In genomic region chr16:66517586-66518263, GRCh38 we compare ENCODE assay signal across 1 cellular context.
TF ChIP-seq lines count a peak whose summit lies in the region.

No MANE protein-coding gene starts in this region.

TF ChIP-seq in GM12878, 131 proteins besides CTCF, POLR2A, EP300 and RAD21:
- TF ChIP-seq SIN3A (IDR thresholded peaks at IDR 0.05; ENCODE audit: low read depth, low read length) (0 out of 2 replicates have a peak, but pooled peaks have one; percentile 41), DPF2 (IDR thresholded peaks at IDR 0.05) (no peak), HDAC2 (IDR thresholded peaks at IDR 0.05) (0 out of 2 replicates have a peak, but pooled peaks have one; percentile 11), MEF2B (IDR thresholded peaks at IDR 0.05; ENCODE audit: partially characterized antibody, poor library complexity, severe bottlenecking) (peak; percentile 56)
TF ChIP-seq in GM12878: peak in this region for 3.
